ENCODE assay signal across 14 cellular contexts in the genomic region with DNA sequence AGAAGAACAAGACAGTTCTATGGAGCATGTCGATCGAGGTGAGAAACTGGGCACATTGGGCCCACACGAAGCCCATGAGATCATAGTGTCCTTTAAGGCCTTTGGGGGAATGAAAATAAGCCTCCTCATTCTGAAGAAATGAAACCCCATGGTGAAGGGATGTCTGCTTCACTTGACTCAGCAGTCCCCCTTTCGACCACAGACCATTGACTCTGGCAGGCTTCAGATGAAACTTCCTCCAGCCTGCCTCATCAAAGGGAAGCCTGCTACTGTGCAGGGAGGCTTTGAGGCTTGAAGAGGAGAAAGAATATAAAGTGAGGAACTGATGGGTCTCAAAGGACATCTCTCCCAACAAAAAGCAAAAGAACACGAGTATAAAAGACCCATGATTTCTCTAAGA.
A peak's percentile ranks its signal among the peaks of the same experiment; 100 is the strongest.
DNase-seq lines count a peak whose midpoint lies in the region; ATAC-seq and TF ChIP-seq lines count a peak whose summit lies in the region.
"Had no signal": no experiment of that assay in that cellular context is flagged by ENCODE, and none has a peak within 500 bp of the region (broad histone marks: within the 10 kb centered on the region; RNA-seq: fewer than 3 reads in every experiment).

No MANE protein-coding gene starts in this region.

- peak; percentile 3 for DNase-seq in activated naive CD8-positive, alpha-beta T cell treated with anti-CD3 and anti-CD28 coated beads for 36 hours
- DNase-seq in activated naive CD8-positive, alpha-beta T cell treated with anti-CD3 and anti-CD28 coated beads, Interleukin-2, amount 50 U/mL, for 24 hours: no peak
- DNase-seq in NCI-H2196 (lab: John Stamatoyannopoulos, UW; ENCODE audit: unreplicated experiment): no peak
- DNase-seq in SIG-M5 (lab: John Stamatoyannopoulos, UW): no peak
- no peak for DNase-seq in H4 (ENCODE audit: low spot score)
- DNase-seq in sigmoid colon: no peak
- DNase-seq: anterior cingulate cortex; DMS53; left ventricle myocardium superior; PC-3; stimulated activated CD4-positive, alpha-beta T cell treated with anti-CD3 and anti-CD28 coated beads, Interleukin-15, amount 100 ng/mL, for 24 hours had no signal

- no peaks in the 10 kb centered on the region for H3K4me1 ChIP-seq in sigmoid colon

- TF ChIP-seq POLR2A in sigmoid colon (IDR thresholded peaks at IDR 0.05): no peak

- no peak overlapping the region for H3K4me3 ChIP-seq in sigmoid colon

- H3K27me3 ChIP-seq in sigmoid colon: peaks cover 0 to 3% (median 0%) of the 10 kb centered on the region in 3 donors

- 80 to 87% methylated on average over 5 of the region's 5 CpGs for WGBS in sigmoid colon, 2 donors

- H3K27ac Mint-ChIP-seq in activated naive CD8-positive, alpha-beta T cell treated with anti-CD3 and anti-CD28 coated beads for 36 hours: no peak overlapping the region
- no peak overlapping the region for H3K27ac Mint-ChIP-seq in activated naive CD8-positive, alpha-beta T cell treated with anti-CD3 and anti-CD28 coated beads, Interleukin-2, amount 50 U/mL, for 24 hours

- no peaks in the 10 kb centered on the region for H3K36me3 Mint-ChIP-seq in activated naive CD8-positive, alpha-beta T cell treated with anti-CD3 and anti-CD28 coated beads for 36 hours
- no peaks in the 10 kb centered on the region for H3K36me3 Mint-ChIP-seq in activated naive CD8-positive, alpha-beta T cell treated with anti-CD3 and anti-CD28 coated beads, Interleukin-2, amount 50 U/mL, for 24 hours (ENCODE audit: low read depth)

- no peak for TF ChIP-seq EP300 in sigmoid colon (IDR thresholded peaks at IDR 0.05)

- no peaks in the 10 kb centered on the region for H3K36me3 ChIP-seq in sigmoid colon
- H3K36me3 ChIP-seq: neutrophil had no signal

- peaks cover 56% of the 10 kb centered on the region for H3K27me3 Mint-ChIP-seq in activated naive CD8-positive, alpha-beta T cell treated with anti-CD3 and anti-CD28 coated beads for 36 hours
- H3K27me3 Mint-ChIP-seq in activated naive CD8-positive, alpha-beta T cell treated with anti-CD3 and anti-CD28 coated beads, Interleukin-2, amount 50 U/mL, for 24 hours: peaks cover 30% of the 10 kb centered on the region

- no peaks in the 10 kb centered on the region for H3K9me3 Mint-ChIP-seq in activated naive CD8-positive, alpha-beta T cell treated with anti-CD3 and anti-CD28 coated beads for 36 hours
- H3K9me3 Mint-ChIP-seq in activated naive CD8-positive, alpha-beta T cell treated with anti-CD3 and anti-CD28 coated beads, Interleukin-2, amount 50 U/mL, for 24 hours: no peaks in the 10 kb centered on the region

- TF ChIP-seq CTCF in sigmoid colon (IDR thresholded peaks at IDR 0.05): no peak

- no peak for ATAC-seq in activated naive CD8-positive, alpha-beta T cell treated with anti-CD3 and anti-CD28 coated beads, Interleukin-2, amount 50 U/mL, for 24 hours
- ATAC-seq in GM21723 (IDR thresholded peaks at IDR 0.05; ENCODE audit: unreplicated experiment) (peak; percentile 93), HG03139 (IDR thresholded peaks at IDR 0.05; ENCODE audit: unreplicated experiment) (peak; percentile 74)
- ATAC-seq: left ventricle myocardium superior, PC-3 had no signal

- H3K9me3 ChIP-seq in sigmoid colon: no peaks in the 10 kb centered on the region
- H3K9me3 ChIP-seq: neutrophil had no signal

- H3K27ac ChIP-seq in sigmoid colon: no peak overlapping the region
- H3K27ac ChIP-seq: neutrophil had no signal

- H3K4me1 Mint-ChIP-seq in activated naive CD8-positive, alpha-beta T cell treated with anti-CD3 and anti-CD28 coated beads for 36 hours: no peaks in the 10 kb centered on the region
- H3K4me1 Mint-ChIP-seq in activated naive CD8-positive, alpha-beta T cell treated with anti-CD3 and anti-CD28 coated beads, Interleukin-2, amount 50 U/mL, for 24 hours: no peaks in the 10 kb centered on the region

- no peak overlapping the region for H3K4me3 Mint-ChIP-seq in activated naive CD8-positive, alpha-beta T cell treated with anti-CD3 and anti-CD28 coated beads for 36 hours
- H3K4me3 Mint-ChIP-seq in activated naive CD8-positive, alpha-beta T cell treated with anti-CD3 and anti-CD28 coated beads, Interleukin-2, amount 50 U/mL, for 24 hours: no peak overlapping the region

- intact Hi-C loops in sigmoid colon (cut with DNase I): no loop called here
